Comparison of ENCODE assay signal across 12 cellular contexts in genomic region chr20:1491281-1491840, GRCh38. TPM values are rescaled to one million over a fixed set of nuclear protein-coding genes. Genes with fewer than 3 reads are reported as not detected.
DNase-seq lines count a peak whose midpoint lies in the region; FAIRE-seq and TF ChIP-seq lines count a peak whose summit lies in the region.
"Had no signal": no experiment of that assay in that cellular context is flagged by ENCODE, and none has a peak within 500 bp of the region (broad histone marks: within the 10 kb centered on the region; RNA-seq: fewer than 3 reads in every experiment).

Gene SIRPB2 (minus strand): TSS chr20:1491420. CDS start chr20:1491359, 61 bp downstream.

- H2BK5ac ChIP-seq in H1 (ENCODE audit: low read depth, low read length) = no peak within 1 kb of the TSS

- H3K79me1 ChIP-seq in H1 (ENCODE audit: low read depth, low read length) = no peaks in the 10 kb centered on the region

- H4K5ac ChIP-seq in H1 (ENCODE audit: insufficient read length, low read depth, low read length) = no peak within 1 kb of the TSS

- no peak for TF ChIP-seq POLR2A in H1 (IDR thresholded peaks at IDR 0.05; ENCODE audit: control extremely low read depth in 1 of 2, low read depth in 2 of 2, low read length in 2 of 2)
- no peak for TF ChIP-seq POLR2A in tibial nerve (IDR thresholded peaks at IDR 0.05)

- H4K8ac ChIP-seq in H1 (ENCODE audit: extremely low read depth, insufficient read depth, low read length) = no peak within 1 kb of the TSS

- TF ChIP-seq EP300 in H1 (IDR thresholded peaks at IDR 0.05; ENCODE audit: borderline replicate concordance in 1 of 2, low read depth in 2 of 2, low read length in 2 of 2) (no peak), tibial nerve (IDR thresholded peaks at IDR 0.05) (peak in 1 of 2 donors; percentile 44)

- H3K23me2 ChIP-seq in H1 (ENCODE audit: low read depth, low read length) = no peaks in the 10 kb centered on the region

- no peak within 1 kb of the TSS for H2BK12ac ChIP-seq in H1 (ENCODE audit: low read depth, low read length)

- H4K20me1 ChIP-seq in H1 (replicated peaks in 1 of 2; ENCODE audit: control insufficient read depth in 1 of 2, insufficient read depth in 2 of 2, low read length in 2 of 2) (no peaks in the 10 kb centered on the region), smooth muscle cell (ENCODE audit: low read depth) (no peaks in the 10 kb centered on the region)

- no peaks in the 10 kb centered on the region for H3K36me3 ChIP-seq in H1 (ENCODE audit: control insufficient read depth in 2 of 4, insufficient read depth in 4 of 4, low read length in 3 of 4)
- no peaks in the 10 kb centered on the region for H3K36me3 ChIP-seq in tibial nerve
- no peaks in the 10 kb centered on the region for H3K36me3 ChIP-seq in smooth muscle cell (ENCODE audit: low read depth)
- H3K36me3 ChIP-seq: SJSA1 had no signal

- H3K4me1 ChIP-seq in H1 (replicated peaks in 1 of 4; ENCODE audit: control insufficient read depth in 3 of 4, insufficient read depth in 4 of 4, low read length in 3 of 4) = no peaks in the 10 kb centered on the region
- no peaks in the 10 kb centered on the region for H3K4me1 ChIP-seq in tibial nerve
- H3K4me1 ChIP-seq in smooth muscle cell (ENCODE audit: low read depth) = no peaks in the 10 kb centered on the region
- H3K4me1 ChIP-seq: SJSA1 had no signal

- H3K56ac ChIP-seq in H1 (replicated peaks; ENCODE audit: insufficient read length, low read depth, low read length) = no peak within 1 kb of the TSS

- no peak within 1 kb of the TSS for H2AK5ac ChIP-seq in H1 (ENCODE audit: low read depth, low read length)

- CTCF ChIA-PET in H1 (lab: Charles Lee; ENCODE audit: partially characterized antibody) = interaction anchor here (0.9 to 4.5 kb wide), 7 partner anchors 12 to 49 kb away, joined by 3 to 31 read pairs (median 5); partner anchors contain the start of gene NSFL1C

- no peak for TF ChIP-seq CTCF in H1 (IDR thresholded peaks at IDR 0.05; ENCODE audit: control extremely low read depth in 1 of 3, insufficient read depth in 1 of 3, low read depth in 1 of 3, low read length in 3 of 3)
- no peak for TF ChIP-seq CTCF in tibial nerve (IDR thresholded peaks at IDR 0.05)
- TF ChIP-seq CTCF in smooth muscle cell (IDR thresholded peaks at IDR 0.05; ENCODE audit: borderline replicate concordance, insufficient read depth, poor library complexity, severe bottlenecking) = no peak

- H3K14ac ChIP-seq in H1 (ENCODE audit: insufficient read length) = no peak within 1 kb of the TSS

- no peak for TF ChIP-seq RAD21 in H1 (IDR thresholded peaks at IDR 0.05 in 1 of 2, conservative IDR thresholded peaks at IDR 0.05 in 1 of 2; ENCODE audit: low read depth in 2 of 2, low read length in 2 of 2)

- H2BK15ac ChIP-seq in H1 (ENCODE audit: low read length) = no peak within 1 kb of the TSS

- peaks cover 0 to 4% (median 1%) of the 10 kb centered on the region in 4 experiments; a peak in 2 of 7 replicates for H3K27me3 ChIP-seq in H1 (replicated peaks in 1 of 4; ENCODE audit: control insufficient read depth in 3 of 4, extremely low read depth in 1 of 4, insufficient read depth in 3 of 4, low read length in 3 of 4)
- H3K27me3 ChIP-seq in tibial nerve = no peaks in the 10 kb centered on the region
- peaks cover 5% of the 10 kb centered on the region for H3K27me3 ChIP-seq in smooth muscle cell (ENCODE audit: low read depth)

- no peak for FAIRE-seq in H1 (lab: Jason Lieb, UNC)
- FAIRE-seq: GM18507 had no signal

- 77% methylated on average over 11 of the region's 11 CpGs; no CpG with 5 or more reads in 1 of the 2 experiments for WGBS in H1 (ENCODE audit: extremely low coverage in 1 of 2, insufficient coverage in 1 of 2, insufficient read length in 1 of 2, insufficient replicate concordance in 2 of 2, low coverage in 1 of 2, low lambda C conversion rate in 2 of 2, missing lambda C conversion rate in 1 of 2), 2 experiments
- WGBS in tibial nerve, 2 donors = 60 to 64% methylated on average over 8 of the region's 11 CpGs
- WGBS in smooth muscle cell (ENCODE audit: low lambda C conversion rate) = 96% methylated on average over 11 of the region's 11 CpGs

- H2BK20ac ChIP-seq in H1 (ENCODE audit: low read length) = no peak within 1 kb of the TSS

- H2AFZ ChIP-seq in H1 (ENCODE audit: low read length) (0 out of 2 replicates have a peak within 1 kb of the TSS, but pooled peaks have one; percentile 71), smooth muscle cell (ENCODE audit: low read depth) (no peak within 1 kb of the TSS)

- DNase-seq in NOMO-1 treated with dmso at 0.1 percent for 144 hours (lab: John Stamatoyannopoulos, UW; ENCODE audit: unreplicated experiment) (peak; percentile 79), H1 (ENCODE audit: low read depth in 1 of 2, low spot score in 2 of 2) (no peak), lung microvascular endothelial cell (ENCODE audit: low read depth in 2 of 2) (peak; percentile 51 to 87), tibial nerve (ENCODE audit: low spot score in 2 of 2) (peak; percentile 29 to 33), smooth muscle cell (lab: John Stamatoyannopoulos, UW; ENCODE audit: unreplicated experiment) (no peak), SW480 (ENCODE audit: low spot score) (no peak), RKO (ENCODE audit: low spot score) (no peak), activated gamma-delta T cell treated with Interleukin-2 at 50 U/mL for 16 hours (no peak)
- DNase-seq: NCI-H2029 treated with DMSO at 0.1 percent for 48 hours had no signal

- H3K79me2 ChIP-seq in H1 (ENCODE audit: control insufficient read depth in 1 of 2, insufficient read depth in 2 of 2, low read length in 2 of 2) = no peaks in the 10 kb centered on the region
- no peaks in the 10 kb centered on the region for H3K79me2 ChIP-seq in smooth muscle cell (ENCODE audit: low read depth)

- POLR2A ChIA-PET in H1 (lab: Charles Lee; ENCODE audit: partially characterized antibody) = interaction anchor here (2.7 kb wide), 1 partner anchor 9 kb away, joined by 7 read pairs; no protein-coding TSS in a partner anchor

- H4K91ac ChIP-seq in H1 (replicated peaks; ENCODE audit: insufficient read length, low read length) = no peak within 1 kb of the TSS

- no peak within 1 kb of the TSS for H2BK120ac ChIP-seq in H1 (replicated peaks; ENCODE audit: low read depth, low read length)

- H3K27ac ChIP-seq in H1 (ENCODE audit: low read depth, low read length) (no peak within 1 kb of the TSS), tibial nerve (peak within 1 kb of the TSS in 3 of 4 donors; percentile 29 to 71 (median 64)), smooth muscle cell (ENCODE audit: low read depth) (no peak within 1 kb of the TSS)
- H3K27ac ChIP-seq: SJSA1 had no signal

- no peaks in the 10 kb centered on the region for H3K9me3 ChIP-seq in H1 (ENCODE audit: insufficient read depth in 2 of 2, low read depth in 1 of 2, low read length in 1 of 2)
- H3K9me3 ChIP-seq in tibial nerve = no peaks in the 10 kb centered on the region
- no peaks in the 10 kb centered on the region for H3K9me3 ChIP-seq in smooth muscle cell (replicated peaks; ENCODE audit: low read depth)

- no peak within 1 kb of the TSS for H3K18ac ChIP-seq in H1 (ENCODE audit: extremely low read depth, low read length)

- H3K4me3 ChIP-seq in H1 (ENCODE audit: extremely low read depth in 1 of 4, insufficient read depth in 2 of 4, low read depth in 3 of 4, low read length in 4 of 4) (no peak within 1 kb of the TSS), tibial nerve (peak within 1 kb of the TSS; percentile 6 to 44 (median 14)), smooth muscle cell (no peak within 1 kb of the TSS)
- H3K4me3 ChIP-seq: SJSA1 had no signal

- no peaks in the 10 kb centered on the region for H3F3A ChIP-seq in smooth muscle cell (ENCODE audit: low read depth)

- H3K4me2 ChIP-seq in H1 (ENCODE audit: insufficient read depth in 1 of 2, low read depth in 2 of 2, low read length in 2 of 2) (no peak within 1 kb of the TSS), smooth muscle cell (no peak within 1 kb of the TSS)

- no peak within 1 kb of the TSS for H3K23ac ChIP-seq in H1 (ENCODE audit: insufficient read length)

- H3K9ac ChIP-seq in H1 (replicated peaks in 1 of 4; ENCODE audit: extremely low read depth in 1 of 4, low read depth in 3 of 4, low read length in 3 of 4) = no peak within 1 kb of the TSS
- no peak within 1 kb of the TSS for H3K9ac ChIP-seq in smooth muscle cell (ENCODE audit: low read depth)

- H3K4ac ChIP-seq in H1 (replicated peaks; ENCODE audit: insufficient read length, low read depth, low read length) = no peak within 1 kb of the TSS

TF ChIP-seq in H1, 55 proteins besides CTCF, POLR2A, EP300 and RAD21:
- no peak for TF ChIP-seq KDM1A (IDR thresholded peaks at IDR 0.05; ENCODE audit: borderline replicate concordance, low read length)
- TF ChIP-seq CHD2 (IDR thresholded peaks at IDR 0.05; ENCODE audit: low read length) = no peak
- TF ChIP-seq RXRA (IDR thresholded peaks at IDR 0.05; ENCODE audit: insufficient read depth, low read depth, low read length) = no peak
- no peak for TF ChIP-seq CEBPB (IDR thresholded peaks at IDR 0.05; ENCODE audit: low read depth, low read length)
- no peak for TF ChIP-seq TAF7 (optimal IDR thresholded peaks at IDR 0.05; ENCODE audit: borderline replicate concordance, low read depth, low read length)
- TF ChIP-seq EGR1 (IDR thresholded peaks at IDR 0.05; ENCODE audit: borderline replicate concordance, low read depth, low read length) = no peak
- no peak for TF ChIP-seq SP1 (IDR thresholded peaks at IDR 0.05; ENCODE audit: low read depth, low read length)
- TF ChIP-seq SIN3A (conservative IDR thresholded peaks at IDR 0.05 in 1 of 2, IDR thresholded peaks at IDR 0.05 in 1 of 2; ENCODE audit: low read depth in 1 of 2, low read length in 2 of 2) = no peak
- TF ChIP-seq RFX5 (IDR thresholded peaks at IDR 0.05; ENCODE audit: borderline replicate concordance, low read depth, low read length) = no peak

RNA-seq across cellular contexts. Expression of gene SIRPB2, which starts in this region (rescaled TPM):
- 0.28 TPM in 1 of 2 replicates, not detected in the other for total RNA-seq in H1 (2021; fragmentation: NEBNext Ultra II Directional; extraction: Animal tissue kit (Norgen Biotek cat#: 25700))
- polyA plus RNA-seq in H1 (2011; rRNA removed) = not detected in 2 replicates
- 0.03 TPM for polyA plus RNA-seq in H1 (2011; cell fraction: cytosol; rRNA removed)
- not detected for polyA plus RNA-seq in H1 (2011; cell fraction: nucleus; rRNA removed)
- polyA plus RNA-seq in H1 (2012, experiment 1 of 2) = not detected in 4 replicates
- not detected for polyA plus RNA-seq in H1 (2012, experiment 2 of 2)
- polyA plus RNA-seq in H1 (2013, experiment 1 of 2) = not detected
- polyA plus RNA-seq in H1 (2013, experiment 2 of 2) = not detected
- polyA minus RNA-seq in H1 (2011; rRNA and poly(A)+ RNA removed) = 0.73 TPM in 1 of 2 replicates, not detected in the other
- polyA minus RNA-seq in H1 (2011; cell fraction: cytosol; rRNA and poly(A)+ RNA removed) = not detected
- polyA minus RNA-seq in H1 (2011; cell fraction: nucleus; rRNA and poly(A)+ RNA removed) = not detected
- 0.20 and 0.65 TPM in 2 replicates for total RNA-seq in lung microvascular endothelial cell
- total RNA-seq in tibial nerve = 10 to 100 TPM in 2 of 4 donors, 1 to 10 TPM in 2; 3.9 to 28.5 (median 10.5) TPM
- total RNA-seq in smooth muscle cell = not detected in 2 replicates
- polyA plus RNA-seq in smooth muscle cell = not detected in 2 replicates
- total RNA-seq: activated CD8-positive, alpha-beta memory T cell treated with anti-CD3 and anti-CD28 coated beads for 36 hours; SJSA1 had no signal

Comparison
In these comparisons a context has a peak if more than half of its experiments do, and no peak if none do; other contexts are left out.
1. Peak in DNase-seq in lung microvascular endothelial cell; RNA of the gene not detected or under 1 TPM.
2. DNase-seq: peak in NOMO-1 treated with dmso at 0.1 percent for 144 hours (single experiment) and tibial nerve (2 of 2); none in H1 (0 of 2), smooth muscle cell (single experiment), SW480 (single experiment), RKO (single experiment) and activated gamma-delta T cell treated with Interleukin-2 at 50 U/mL for 16 hours (single experiment).
3. H3K27ac ChIP-seq: peak in tibial nerve (3 of 4); none in H1 (single experiment) and smooth muscle cell (single experiment).
4. H3K4me3 ChIP-seq: peak in tibial nerve (4 of 4); none in H1 (0 of 4) and smooth muscle cell (single experiment).